9 cellular contexts compared by ENCODE assay signal in genomic region chr3:47379488-47379899, GRCh38. TPM values are rescaled to one million over a fixed set of nuclear protein-coding genes. Genes with fewer than 3 reads are reported as not detected.
A peak's percentile ranks its signal among the peaks of the same experiment; 100 is the strongest.
DNase-seq lines count a peak whose midpoint lies in the region; ATAC-seq and TF ChIP-seq lines count a peak whose summit lies in the region.
"Had no signal": no experiment of that assay in that cellular context is flagged by ENCODE, and none has a peak within 500 bp of the region (broad histone marks: within the 10 kb centered on the region; RNA-seq: fewer than 3 reads in every experiment).

No MANE protein-coding gene starts in this region.

- peak overlapping the region; percentile 99 to 100 for H3K27ac Mint-ChIP-seq in natural killer cell

- H3K9me3 ChIP-seq in BE2C = no peaks in the 10 kb centered on the region
- no peaks in the 10 kb centered on the region for H3K9me3 ChIP-seq in colonic mucosa

- intact Hi-C loops in colonic mucosa (cut with DNase I) = no loop called here
- intact Hi-C loops in natural killer cell (cut with micrococcal nuclease) = no loop called here

- H3K79me2 ChIP-seq in KMS-11 (ENCODE audit: insufficient read depth, low read depth) = peaks cover 20% of the 10 kb centered on the region; the same call in 1 of the 2 replicates

- peak overlapping the region; percentile 73; the same call in 1 of the 2 replicates for H2AFZ ChIP-seq in KMS-11 (ENCODE audit: low read depth)

- H3K4me3 ChIP-seq in BE2C (ENCODE audit: low read depth, low read length) (peak overlapping the region; percentile 78; the same call in 1 of the 2 replicates), KMS-11 (IDR thresholded peaks at IDR 0.05; ENCODE audit: insufficient read depth, low read depth, low read length) (peak overlapping the region; percentile 11), colonic mucosa (peak overlapping the region; percentile 85)

- H3K9ac ChIP-seq in KMS-11 (peak overlapping the region; percentile 91; the same call in 1 of the 2 replicates), colonic mucosa (ENCODE audit: low read depth in 2 of 2, low read length in 2 of 2) (peak overlapping the region in 1 of 2 donors; percentile 96)

- H3K27me3 ChIP-seq in BE2C = no peaks in the 10 kb centered on the region
- no peaks in the 10 kb centered on the region for H3K27me3 ChIP-seq in KMS-11 (ENCODE audit: insufficient read depth, low read depth)
- no peaks in the 10 kb centered on the region for H3K27me3 ChIP-seq in colonic mucosa

- DNase-seq in BE2C (no peak), colonic mucosa (peak; percentile 27), natural killer cell (no peak), DMS 273 treated with DMSO at 0.1 percent for 48 hours (lab: John Stamatoyannopoulos, UW) (no peak), SKM-1 (lab: John Stamatoyannopoulos, UW; ENCODE audit: unreplicated experiment) (no peak), NCI-H187 (lab: John Stamatoyannopoulos, UW) (no peak)
- DNase-seq in effector CD4-positive, alpha-beta T cell = no peak
- DNase-seq: NCI-H1048 had no signal

- no peak for ATAC-seq in natural killer cell

- H3K4me1 ChIP-seq in BE2C (no peaks in the 10 kb centered on the region), KMS-11 (ENCODE audit: low read depth, poor library complexity, severe bottlenecking) (peaks cover 6% of the 10 kb centered on the region), colonic mucosa (no peaks in the 10 kb centered on the region)

- no peaks in the 10 kb centered on the region for H3K9me3 Mint-ChIP-seq in natural killer cell

- H3K4me2 ChIP-seq in KMS-11 = peak overlapping the region; percentile 77

- H3K4me3 Mint-ChIP-seq in natural killer cell = peak overlapping the region; percentile 99

- H4K20me1 ChIP-seq in KMS-11 (ENCODE audit: insufficient read depth) = no peaks in the 10 kb centered on the region

- H3K36me3 Mint-ChIP-seq in natural killer cell = no peaks in the 10 kb centered on the region

- H3K27ac ChIP-seq in KMS-11 (no peak overlapping the region; the same call in 1 of the 2 replicates), colonic mucosa (peak overlapping the region; percentile 94)

- H3K27me3 Mint-ChIP-seq in natural killer cell (ENCODE audit: low read depth in 2 of 2) = peaks cover 0 to 2% of the 10 kb centered on the region in 2 donors

- TF ChIP-seq CTCF in BE2C (IDR thresholded peaks at IDR 0.05; ENCODE audit: low read depth, low read length) (no peak), KMS-11 (conservative IDR thresholded peaks at IDR 0.05; ENCODE audit: low read depth, low read length) (no peak), colonic mucosa (IDR thresholded peaks at IDR 0.05) (no peak), natural killer cell (IDR thresholded peaks at IDR 0.05) (no peak)

- H3K4me1 Mint-ChIP-seq in natural killer cell = peaks cover 41 to 55% of the 10 kb centered on the region in 2 donors

- H3K36me3 ChIP-seq in BE2C = no peaks in the 10 kb centered on the region
- no peaks in the 10 kb centered on the region for H3K36me3 ChIP-seq in KMS-11 (ENCODE audit: insufficient read depth)
- no peaks in the 10 kb centered on the region for H3K36me3 ChIP-seq in colonic mucosa

RNA-seq across cellular contexts. Expression of gene PTPN23, which starts 1.3 kb away (rescaled TPM):
- 33.7 TPM for polyA plus RNA-seq in BE2C (2012; ENCODE audit: insufficient read depth, insufficient read length, low read depth)
- 10 to 100 TPM; 30.5 to 44.0 TPM for total RNA-seq in colonic mucosa
- 10 to 100 TPM; 49.3 to 73.6 (median 52.0) TPM for total RNA-seq in natural killer cell

Comparison
In these comparisons a context has a peak if more than half of its experiments do, and no peak if none do; other contexts are left out.
1. H3K4me3 ChIP-seq: peak in every context shown above with its lines; median percentile 85 in colonic mucosa; 78 in BE2C; 11 in KMS-11.